12 cellular contexts compared by ENCODE assay signal in the genomic region with DNA sequence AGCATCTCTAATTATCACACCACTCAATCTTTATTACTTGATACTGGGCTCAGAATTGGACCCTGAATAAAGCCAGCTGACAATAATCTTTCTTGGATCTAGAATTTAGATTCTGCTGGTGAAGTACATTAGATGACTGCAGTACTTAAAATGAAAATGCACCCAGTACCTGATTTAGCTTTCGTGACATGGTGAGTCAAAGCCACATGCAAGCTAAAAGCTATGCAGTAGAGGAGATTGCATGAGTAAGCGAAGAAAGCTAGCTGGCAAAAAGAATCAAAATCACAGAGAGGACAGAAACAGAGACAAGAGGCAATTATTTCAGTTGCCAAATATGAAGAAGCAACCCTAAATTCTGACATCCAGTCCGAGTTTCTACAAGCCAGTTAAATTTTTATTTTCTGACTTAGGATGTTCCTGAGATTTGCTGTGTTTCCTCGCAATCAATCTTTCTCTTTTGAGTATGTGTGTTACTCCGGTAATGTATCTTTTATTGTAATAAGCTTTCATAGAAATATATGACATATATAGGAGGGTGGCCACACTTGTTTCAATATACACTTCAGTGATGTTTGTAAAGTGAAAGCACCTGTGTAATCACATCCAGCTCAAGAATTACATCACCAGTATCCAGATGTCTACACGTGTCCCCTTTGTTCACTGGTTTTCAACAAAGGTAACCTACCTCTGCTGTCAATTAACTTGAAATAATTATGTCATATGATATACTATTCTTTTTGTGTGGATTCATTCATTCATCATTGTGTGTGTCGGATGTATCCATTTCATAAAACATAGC.
DNase-seq lines count a peak whose midpoint lies in the region; ATAC-seq and TF ChIP-seq lines count a peak whose summit lies in the region.
"Had no signal": no experiment of that assay in that cellular context is flagged by ENCODE, and none has a peak within 500 bp of the region (broad histone marks: within the 10 kb centered on the region; RNA-seq: fewer than 3 reads in every experiment).

No MANE protein-coding gene starts in this region.

- no peaks in the 10 kb centered on the region for H3K9me3 ChIP-seq in upper lobe of right lung
- H3K9me3 ChIP-seq in transverse colon, result no peaks in the 10 kb centered on the region

- no peak for TF ChIP-seq CTCF in brain microvascular endothelial cell (IDR thresholded peaks at IDR 0.05; ENCODE audit: low read depth, low read length, missing control alignments)
- TF ChIP-seq CTCF in upper lobe of right lung (IDR thresholded peaks at IDR 0.05), result no peak
- TF ChIP-seq CTCF in transverse colon (IDR thresholded peaks at IDR 0.05), result no peak

- 66 to 68% methylated on average over 7 of the region's 7 CpGs for whole genome bisulfite sequencing in transverse colon (ENCODE audit: low coverage in 1 of 2), 2 donors

- H3K36me3 ChIP-seq in brain microvascular endothelial cell (replicated peaks) (no peaks in the 10 kb centered on the region), upper lobe of right lung (no peaks in the 10 kb centered on the region), transverse colon (no peaks in the 10 kb centered on the region)

- no peak for ATAC-seq in upper lobe of right lung

- in situ Hi-C loops in G401 (cut with HindIII; ENCODE audit: low sequenced_read_pairs), result no loop called here
- in situ Hi-C loops in brain microvascular endothelial cell (cut with HindIII; ENCODE audit: low pct_ligation_motif_present, low sequenced_read_pairs), result no loop called here
- in situ Hi-C loops in transverse colon (cut with MboI; ENCODE audit: low pct_ligation_motif_present in 1 of 4, low pct_unique_long_range_greater_than_20kb in 1 of 4, low sequenced_read_pairs in 3 of 4), result no loop called here

- no peak for TF ChIP-seq EP300 in transverse colon (IDR thresholded peaks at IDR 0.05; ENCODE audit: low read depth)

- intact Hi-C loops in upper lobe of right lung (cut with DNase I) (no loop called here), transverse colon (cut with DNase I; ENCODE audit: low total_unique reads) (no loop called here)

- H3K4me1 ChIP-seq in upper lobe of right lung (no peaks in the 10 kb centered on the region), transverse colon (no peaks in the 10 kb centered on the region)

- no peak overlapping the region for H3K27ac ChIP-seq in brain microvascular endothelial cell
- no peak overlapping the region for H3K27ac ChIP-seq in upper lobe of right lung
- no peak overlapping the region for H3K27ac ChIP-seq in transverse colon

- DNase-seq in G401 (ENCODE audit: low spot score) (peak; percentile 62), NCI-H2171 (lab: John Stamatoyannopoulos, UW) (peak; percentile 29), brain microvascular endothelial cell (peak; percentile 12), non-pigmented ciliary epithelial cell (ENCODE audit: low read depth) (peak; percentile 46), upper lobe of right lung (no peak), transverse colon (no peak), midbrain (lab: John Stamatoyannopoulos, UW) (no peak)
- DNase-seq in stimulated activated CD4-positive, alpha-beta T cell treated with anti-CD3 and anti-CD28 coated beads, Interleukin-4, amount 100 ng/mL, for 24 hours, result no peak
- DNase-seq: activated T-cell treated with anti-CD3 and anti-CD28 coated beads, Interleukin-2, amount 50 U/mL, for 48 hours; GF-D8; NCI-H774; posterior cingulate gyrus had no signal

- no peak for TF ChIP-seq POLR2A in transverse colon (IDR thresholded peaks at IDR 0.05)

- H3K4me3 ChIP-seq in brain microvascular endothelial cell (ENCODE audit: low read depth, low read length) (no peak overlapping the region), upper lobe of right lung (no peak overlapping the region), transverse colon (no peak overlapping the region)

- H3K27me3 ChIP-seq in brain microvascular endothelial cell (replicated peaks) (no peaks in the 10 kb centered on the region), upper lobe of right lung (no peaks in the 10 kb centered on the region), transverse colon (no peaks in the 10 kb centered on the region)

Comparison
In these comparisons a context has a peak if more than half of its experiments do, and no peak if none do; other contexts are left out.
1. DNase-seq: peak in G401 (single experiment), NCI-H2171 (single experiment), brain microvascular endothelial cell (single experiment) and non-pigmented ciliary epithelial cell (single experiment); none in upper lobe of right lung (single experiment), transverse colon (single experiment), stimulated activated CD4-positive, alpha-beta T cell treated with anti-CD3 and anti-CD28 coated beads, Interleukin-4, amount 100 ng/mL, for 24 hours (single experiment) and midbrain (single experiment).